Comparison of ENCODE assay signal across 8 cellular contexts in the genomic region with DNA sequence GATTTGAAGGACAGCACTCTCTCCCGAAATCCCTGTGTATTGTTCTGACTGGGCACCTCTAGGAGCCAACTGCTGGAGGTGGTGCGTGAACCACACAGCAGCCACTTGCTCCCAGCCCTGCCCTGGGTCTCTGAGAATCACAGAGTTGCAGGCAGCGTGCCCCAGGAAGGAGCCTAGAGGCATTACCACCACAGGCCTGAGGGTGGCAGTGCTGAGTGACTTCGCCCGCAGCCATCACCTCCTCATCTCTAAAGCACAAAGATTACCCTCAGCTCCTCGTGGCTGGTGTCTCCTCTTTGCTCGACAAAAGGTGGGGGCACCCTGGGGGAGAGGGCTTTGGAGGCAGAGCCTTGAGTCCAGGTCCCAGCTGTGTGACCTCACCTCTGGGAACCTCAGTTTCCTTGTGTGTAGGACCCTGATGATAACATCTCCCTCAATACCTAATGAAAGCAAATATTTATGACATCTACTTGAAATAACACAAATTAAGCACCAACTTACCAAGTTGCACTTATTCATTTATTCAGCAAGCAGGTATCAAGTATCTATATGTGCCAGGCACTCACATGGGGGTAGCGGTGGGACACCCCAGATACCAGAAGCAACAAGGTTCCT.
A peak's percentile ranks its signal among the peaks of the same experiment; 100 is the strongest.
DNase-seq lines count a peak whose midpoint lies in the region; ATAC-seq and TF ChIP-seq lines count a peak whose summit lies in the region.

No MANE protein-coding gene starts in this region.

- peaks cover 17% of the 10 kb centered on the region for H3K27me3 Mint-ChIP-seq in activated T-helper 1 cell treated with anti-CD3 and anti-CD28 coated beads, Interleukin-12 subunit alpha, Interleukin-12 subunit beta, Interleukin-2, Interleukin-4 antibody, amounts not matched to agents 30 ng/mL and 10 ng/mL and 1 ng/mL, durations not matched to agents 14 hours and 24 hours and 36 hours (ENCODE audit: insufficient read depth)

- no peaks in the 10 kb centered on the region for H3K36me3 ChIP-seq in trophoblast cell (ENCODE audit: control insufficient read depth in 1 of 2, insufficient read depth in 2 of 2, low read length in 2 of 2)

- H3K4me1 Mint-ChIP-seq in activated T-helper 1 cell treated with anti-CD3 and anti-CD28 coated beads, Interleukin-12 subunit alpha, Interleukin-12 subunit beta, Interleukin-2, Interleukin-4 antibody, amounts not matched to agents 30 ng/mL and 10 ng/mL and 1 ng/mL, durations not matched to agents 14 hours and 24 hours and 36 hours (ENCODE audit: low read depth), result peaks cover 3% of the 10 kb centered on the region

- H3K27ac ChIP-seq in AG04450 (ENCODE audit: low read depth, low read length) (no peak overlapping the region), trophoblast cell (ENCODE audit: low read depth, low read length) (no peak overlapping the region)

- H4K91ac ChIP-seq in trophoblast cell (ENCODE audit: low read depth, low read length), result no peak overlapping the region

- no peak overlapping the region for H2BK5ac ChIP-seq in trophoblast cell (ENCODE audit: low read depth, low read length, poor library complexity)

- H3K4ac ChIP-seq in trophoblast cell (ENCODE audit: low read depth, low read length), result no peak overlapping the region

- ATAC-seq in GM18520 (IDR thresholded peaks at IDR 0.05; ENCODE audit: unreplicated experiment) (no peak), HG02571 (IDR thresholded peaks at IDR 0.05; ENCODE audit: unreplicated experiment) (no peak)

- H4K8ac ChIP-seq in trophoblast cell (ENCODE audit: low read depth, low read length), result no peak overlapping the region

- no peak overlapping the region for H3K4me3 Mint-ChIP-seq in activated T-helper 1 cell treated with anti-CD3 and anti-CD28 coated beads, Interleukin-12 subunit alpha, Interleukin-12 subunit beta, Interleukin-2, Interleukin-4 antibody, amounts not matched to agents 30 ng/mL and 10 ng/mL and 1 ng/mL, durations not matched to agents 14 hours and 24 hours and 36 hours

- peak; percentile 88 for TF ChIP-seq CTCF in AG04450 (IDR thresholded peaks at IDR 0.05; ENCODE audit: low read depth, low read length)
- peak; percentile 66 for TF ChIP-seq CTCF in GM20000 (IDR thresholded peaks at IDR 0.05; ENCODE audit: extremely low read depth, missing control alignments)
- peak; percentile 89 for TF ChIP-seq CTCF in foreskin fibroblast (IDR thresholded peaks at IDR 0.05; ENCODE audit: low read depth, low read length)

- H3K79me2 ChIP-seq in trophoblast cell (ENCODE audit: control insufficient read depth, insufficient read depth, low read length, poor library complexity), result no peaks in the 10 kb centered on the region

- no peak overlapping the region for H3K18ac ChIP-seq in trophoblast cell (ENCODE audit: low read length)

- no peak overlapping the region for H2BK12ac ChIP-seq in trophoblast cell (ENCODE audit: low read length)

- CTCF ChIA-PET in AG04450 (lab: Charles Lee), result interaction anchor here (0.5 to 2.9 kb wide), 15 partner anchors 9 to 1260 kb away, joined by 3 to 18 read pairs (median 4); no protein-coding TSS in a partner anchor

- H3K23ac ChIP-seq in trophoblast cell (ENCODE audit: low read length), result no peak overlapping the region

- H3K9me3 ChIP-seq in AG04450 (ENCODE audit: control insufficient read depth, insufficient read depth, low read length) (no peaks in the 10 kb centered on the region), trophoblast cell (ENCODE audit: insufficient read depth, low read depth, low read length) (no peaks in the 10 kb centered on the region)

- DNase-seq in AG04450 (ENCODE audit: low read depth, low spot score) (no peak), GM20000 (ENCODE audit: low spot score) (peak; percentile 76), OCI-M1 (lab: John Stamatoyannopoulos, UW) (peak; percentile 62), foreskin fibroblast (peak; percentile 39 to 79), trophoblast cell (peak; percentile 21 to 43)
- peak; percentile 21 for DNase-seq in activated T-helper 1 cell treated with anti-CD3 and anti-CD28 coated beads, Interleukin-12 subunit alpha, Interleukin-12 subunit beta, Interleukin-2, Interleukin-4 antibody, amounts not matched to agents 30 ng/mL and 10 ng/mL and 1 ng/mL, durations not matched to agents 14 hours and 24 hours and 36 hours (ENCODE audit: low spot score)

- no peak overlapping the region for H3K27ac Mint-ChIP-seq in activated T-helper 1 cell treated with anti-CD3 and anti-CD28 coated beads, Interleukin-12 subunit alpha, Interleukin-12 subunit beta, Interleukin-2, Interleukin-4 antibody, amounts not matched to agents 30 ng/mL and 10 ng/mL and 1 ng/mL, durations not matched to agents 14 hours and 24 hours and 36 hours

- no peak overlapping the region for H3K14ac ChIP-seq in trophoblast cell (ENCODE audit: low read length)

- no peak overlapping the region for H3K4me2 ChIP-seq in trophoblast cell (ENCODE audit: low read length)

- no peak overlapping the region for H2BK120ac ChIP-seq in trophoblast cell (ENCODE audit: insufficient read depth, low read length, poor library complexity)

- no CpG with 5 or more reads among the region's 8 CpGs for WGBS in trophoblast cell (ENCODE audit: extremely low coverage, insufficient coverage, insufficient read length)

- H4K12ac ChIP-seq in trophoblast cell (ENCODE audit: low read depth, low read length), result no peak overlapping the region

- no peak overlapping the region for H2AK5ac ChIP-seq in trophoblast cell (ENCODE audit: low read length)

- no peaks in the 10 kb centered on the region for H3K9me3 Mint-ChIP-seq in activated T-helper 1 cell treated with anti-CD3 and anti-CD28 coated beads, Interleukin-12 subunit alpha, Interleukin-12 subunit beta, Interleukin-2, Interleukin-4 antibody, amounts not matched to agents 30 ng/mL and 10 ng/mL and 1 ng/mL, durations not matched to agents 14 hours and 24 hours and 36 hours

- H3K27me3 ChIP-seq in AG04450 (ENCODE audit: control insufficient read depth, insufficient read depth, low read length) (peaks cover 17% of the 10 kb centered on the region), trophoblast cell (ENCODE audit: insufficient read depth, low read length) (no peaks in the 10 kb centered on the region)

- H3K79me1 ChIP-seq in trophoblast cell (ENCODE audit: low read length), result no peaks in the 10 kb centered on the region

- peaks cover 2 to 3% of the 10 kb centered on the region in 2 experiments for H3K4me1 ChIP-seq in trophoblast cell (ENCODE audit: control insufficient read depth in 1 of 2, insufficient read depth in 2 of 2, low read length in 2 of 2)

- H3K36me3 Mint-ChIP-seq in activated T-helper 1 cell treated with anti-CD3 and anti-CD28 coated beads, Interleukin-12 subunit alpha, Interleukin-12 subunit beta, Interleukin-2, Interleukin-4 antibody, amounts not matched to agents 30 ng/mL and 10 ng/mL and 1 ng/mL, durations not matched to agents 14 hours and 24 hours and 36 hours (ENCODE audit: low read depth), result no peaks in the 10 kb centered on the region

- H3K9ac ChIP-seq in trophoblast cell (ENCODE audit: low read length), result no peak overlapping the region

- intact Hi-C loops in activated T-helper 1 cell treated with anti-CD3 and anti-CD28 coated beads, Interleukin-12 subunit alpha, Interleukin-12 subunit beta, Interleukin-2, Interleukin-4 antibody, amounts not matched to agents 30 ng/mL and 10 ng/mL and 1 ng/mL, durations not matched to agents 14 hours and 24 hours and 36 hours (cut with micrococcal nuclease), result loop anchor here (1.0 to 10.0 kb wide), 2 partner anchors 116 to 162 kb away; no protein-coding TSS in a partner anchor

- POLR2A ChIA-PET in AG04450 (lab: Yijun Ruan, JAX), result no interaction called here

- no peak overlapping the region for H2AFZ ChIP-seq in trophoblast cell (ENCODE audit: insufficient read depth, low read length, poor library complexity)

- no peak overlapping the region for H3K4me3 ChIP-seq in AG04450 (ENCODE audit: low read depth, low read length)
- H3K4me3 ChIP-seq in foreskin fibroblast (ENCODE audit: low read depth in 1 of 2, low read length in 2 of 2), result no peak overlapping the region
- H3K4me3 ChIP-seq in trophoblast cell (ENCODE audit: low read depth, low read length), result no peak overlapping the region
